ENCODE assay signal across 27 cellular contexts in the genomic region with DNA sequence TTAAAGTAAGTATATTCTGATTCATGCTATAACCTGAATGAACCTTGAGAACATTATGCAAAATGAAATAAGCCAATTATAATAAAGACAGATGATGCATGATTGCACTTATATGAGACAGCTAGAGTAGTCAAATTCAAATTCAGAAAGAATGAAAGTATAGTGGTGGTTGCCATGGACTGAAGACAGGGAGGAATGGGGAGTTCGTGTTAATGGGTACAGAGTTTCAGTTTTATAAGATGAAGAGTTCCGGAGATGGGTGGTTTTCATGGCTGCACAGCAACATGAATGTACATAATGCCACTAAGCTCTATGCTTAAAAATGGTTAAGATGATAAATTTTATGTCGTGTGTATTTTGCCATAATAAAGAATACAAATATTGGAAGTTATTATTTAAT.
"Had no signal": no experiment of that assay in that cellular context is flagged by ENCODE, and none has a peak within 500 bp of the region (broad histone marks: within the 10 kb centered on the region; RNA-seq: fewer than 3 reads in every experiment).

No MANE protein-coding gene starts in this region.

- H3K27me3 Mint-ChIP-seq: stimulated activated memory B cell treated with anti-CD40 and anti-IgM and Interleukin-4, amounts not matched to agents 10 μg/mL and 1 μg/mL and 100 μg/mL, for 72 hours; stimulated activated naive B cell treated with anti-CD40 and anti-IgM and Interleukin-4, amounts not matched to agents 10 μg/mL and 1 μg/mL and 100 μg/mL, for 72 hours; stimulated activated naive CD8-positive, alpha-beta T cell treated with anti-CD3 and anti-CD28 coated beads, Interleukin-15, amount 100 ng/mL, for 72 hours; stimulated activated naive CD8-positive, alpha-beta T cell treated with anti-CD3 and anti-CD28 coated beads, Interleukin-15, Interleukin-2, amounts not matched to agents 100 ng/mL and 50 ng/mL, for 24 hours had no signal

- ATAC-seq: stimulated activated effector memory CD8-positive, alpha-beta T cell treated with anti-CD3 and anti-CD28 coated beads, Interleukin-12 subunit alpha, Interleukin-12 subunit beta, amount 100 ng/mL, for 72 hours; stimulated activated memory B cell treated with anti-CD40 and anti-IgM and Interleukin-4, amounts not matched to agents 10 μg/mL and 1 μg/mL and 100 μg/mL, for 72 hours; stimulated activated naive B cell treated with anti-CD40 and anti-IgM and Interleukin-4, amounts not matched to agents 10 μg/mL and 1 μg/mL and 100 μg/mL, for 72 hours; stimulated activated naive CD8-positive, alpha-beta T cell treated with anti-CD3 and anti-CD28 coated beads, Interleukin-15, amount 100 ng/mL, for 72 hours; stimulated activated naive CD8-positive, alpha-beta T cell treated with anti-CD3 and anti-CD28 coated beads, Interleukin-15, Interleukin-2, amounts not matched to agents 100 U/mL and 50 U/mL, for 24 hours had no signal

- DNase-seq: stimulated activated CD4-positive, alpha-beta T cell treated with anti-CD3 and anti-CD28 coated beads, Interleukin-2, amount 100 ng/mL, for 48 hours; stimulated activated CD4-positive, alpha-beta T cell treated with anti-CD3 and anti-CD28 coated beads, Interleukin-4, amount 100 ng/mL, for 1 hour; stimulated activated CD4-positive, alpha-beta T cell treated with anti-CD3 and anti-CD28 coated beads, Interleukin-4, amount 100 ng/mL, for 24 hours; stimulated activated CD4-positive, alpha-beta T cell treated with anti-CD3 and anti-CD28 coated beads, Interleukin-4, amount 100 ng/mL, for 4 hours; stimulated activated CD8-positive, alpha-beta memory T cell treated with anti-CD3 and anti-CD28 coated beads, Interleukin-4, amount 100 ng/mL, for 48 hours; stimulated activated naive B cell treated with anti-CD40 and anti-IgM and Interleukin-4, amounts not matched to agents 10 μg/mL and 1 μg/mL and 100 μg/mL, for 72 hours; stimulated activated naive CD4-positive, alpha-beta T cell; stimulated activated naive CD4-positive, alpha-beta T cell treated with Interleukin-2 at 50 U/mL for 16 hours; stimulated activated naive CD8-positive, alpha-beta T cell treated with anti-CD3 and anti-CD28 coated beads, Interleukin-15, amount 100 ng/mL, for 72 hours; stimulated activated naive CD8-positive, alpha-beta T cell treated with anti-CD3 and anti-CD28 coated beads, Interleukin-15, Interleukin-2, amounts not matched to agents 100 U/mL and 50 U/mL, for 24 hours; stomach; substantia nigra; testis; thyroid gland; tibial artery; transverse colon; trophoblast cell; upper lobe of left lung; uterus had no signal

- H3K4me1 Mint-ChIP-seq: stimulated activated effector memory CD8-positive, alpha-beta T cell treated with anti-CD3 and anti-CD28 coated beads, Interleukin-12 subunit alpha, Interleukin-12 subunit beta, amount 100 ng/mL, for 72 hours; stimulated activated memory B cell treated with anti-CD40 and anti-IgM and Interleukin-4, amounts not matched to agents 10 μg/mL and 1 μg/mL and 100 μg/mL, for 72 hours; stimulated activated naive B cell treated with anti-CD40 and anti-IgM and Interleukin-4, amounts not matched to agents 10 μg/mL and 1 μg/mL and 100 μg/mL, for 72 hours; stimulated activated naive CD8-positive, alpha-beta T cell treated with anti-CD3 and anti-CD28 coated beads, Interleukin-15, amount 100 ng/mL, for 72 hours had no signal

- H3K4me3 ChIP-seq: stomach, suprapubic skin, testis, thoracic aorta, thyroid gland, tibial artery, tibial nerve, transverse colon, upper lobe of left lung, uterus, vagina had no signal

- H3K4me3 Mint-ChIP-seq: stimulated activated effector memory CD8-positive, alpha-beta T cell treated with anti-CD3 and anti-CD28 coated beads, Interleukin-12 subunit alpha, Interleukin-12 subunit beta, amount 100 ng/mL, for 72 hours; stimulated activated memory B cell treated with anti-CD40 and anti-IgM and Interleukin-4, amounts not matched to agents 10 μg/mL and 1 μg/mL and 100 μg/mL, for 72 hours; stimulated activated naive B cell treated with anti-CD40 and anti-IgM and Interleukin-4, amounts not matched to agents 10 μg/mL and 1 μg/mL and 100 μg/mL, for 72 hours; stimulated activated naive CD8-positive, alpha-beta T cell treated with anti-CD3 and anti-CD28 coated beads, Interleukin-15, amount 100 ng/mL, for 72 hours; stimulated activated naive CD8-positive, alpha-beta T cell treated with anti-CD3 and anti-CD28 coated beads, Interleukin-15, Interleukin-2, amounts not matched to agents 100 ng/mL and 50 ng/mL, for 24 hours; type B pancreatic cell had no signal

- H3K27me3 ChIP-seq: stomach, suprapubic skin, testis, thyroid gland, tibial artery, tibial nerve, transverse colon, upper lobe of left lung, uterus, vagina had no signal

- H3K27ac ChIP-seq: stomach, suprapubic skin, testis, thoracic aorta, thyroid gland, tibial artery, tibial nerve, transverse colon, upper lobe of left lung, uterus, vagina had no signal

- H3K36me3 Mint-ChIP-seq: stimulated activated effector memory CD8-positive, alpha-beta T cell treated with anti-CD3 and anti-CD28 coated beads, Interleukin-12 subunit alpha, Interleukin-12 subunit beta, amount 100 ng/mL, for 72 hours; stimulated activated memory B cell treated with anti-CD40 and anti-IgM and Interleukin-4, amounts not matched to agents 10 μg/mL and 1 μg/mL and 100 μg/mL, for 72 hours; stimulated activated naive B cell treated with anti-CD40 and anti-IgM and Interleukin-4, amounts not matched to agents 10 μg/mL and 1 μg/mL and 100 μg/mL, for 72 hours had no signal

- H3K9me3 ChIP-seq: stomach, suprapubic skin, testis, thoracic aorta, thyroid gland, tibial artery, tibial nerve, transverse colon, upper lobe of left lung, uterus, vagina had no signal

- H3K4me1 ChIP-seq: stomach, suprapubic skin, testis, thyroid gland, tibial artery, tibial nerve, upper lobe of left lung, uterus, vagina had no signal

- H3K36me3 ChIP-seq: stomach, suprapubic skin, thoracic aorta, thyroid gland, tibial artery, tibial nerve, transverse colon, upper lobe of left lung, uterus, vagina had no signal

- H3K27ac Mint-ChIP-seq: stimulated activated effector memory CD8-positive, alpha-beta T cell treated with anti-CD3 and anti-CD28 coated beads, Interleukin-12 subunit alpha, Interleukin-12 subunit beta, amount 100 ng/mL, for 72 hours; stimulated activated memory B cell treated with anti-CD40 and anti-IgM and Interleukin-4, amounts not matched to agents 10 μg/mL and 1 μg/mL and 100 μg/mL, for 72 hours; stimulated activated naive B cell treated with anti-CD40 and anti-IgM and Interleukin-4, amounts not matched to agents 10 μg/mL and 1 μg/mL and 100 μg/mL, for 72 hours; stimulated activated naive CD8-positive, alpha-beta T cell treated with anti-CD3 and anti-CD28 coated beads, Interleukin-15, amount 100 ng/mL, for 72 hours; stimulated activated naive CD8-positive, alpha-beta T cell treated with anti-CD3 and anti-CD28 coated beads, Interleukin-15, Interleukin-2, amounts not matched to agents 100 ng/mL and 50 ng/mL, for 24 hours; type B pancreatic cell had no signal
